In genomic region chr7:102008535-102009262, GRCh38 we compare ENCODE assay signal across 13 cellular contexts.
DNase-seq lines count a peak whose midpoint lies in the region; ATAC-seq and TF ChIP-seq lines count a peak whose summit lies in the region.
"Had no signal": no experiment of that assay in that cellular context is flagged by ENCODE, and none has a peak within 500 bp of the region (broad histone marks: within the 10 kb centered on the region; RNA-seq: fewer than 3 reads in every experiment).

No MANE protein-coding gene starts in this region.

- H3K9ac ChIP-seq in colonic mucosa (ENCODE audit: low read depth in 2 of 2, low read length in 2 of 2) (peak overlapping the region in 1 of 2 donors; percentile 38), neural progenitor cell (no peak overlapping the region)

- H3K27me3 ChIP-seq in colonic mucosa (no peaks in the 10 kb centered on the region), neural progenitor cell (no peaks in the 10 kb centered on the region)

- H3K27me3 Mint-ChIP-seq in neural progenitor cell (ENCODE audit: insufficient read depth, low read depth) = no peaks in the 10 kb centered on the region
- no peaks in the 10 kb centered on the region for H3K27me3 Mint-ChIP-seq in activated CD4-positive, alpha-beta T cell treated with anti-CD3 and anti-CD28 coated beads, Interleukin-2, amount 10 ng/mL, durations not matched to agents 24 days and 14 days
- no peaks in the 10 kb centered on the region for H3K27me3 Mint-ChIP-seq in activated T-cell treated with anti-CD3 and anti-CD28 coated beads, Interleukin-2, amount 50 U/mL, for 4 hours (ENCODE audit: low read depth)

- H3K9me3 Mint-ChIP-seq in neural progenitor cell = no peaks in the 10 kb centered on the region
- no peaks in the 10 kb centered on the region for H3K9me3 Mint-ChIP-seq in activated CD4-positive, alpha-beta T cell treated with anti-CD3 and anti-CD28 coated beads, Interleukin-2, amount 10 ng/mL, durations not matched to agents 24 days and 14 days
- H3K9me3 Mint-ChIP-seq in activated T-cell treated with anti-CD3 and anti-CD28 coated beads, Interleukin-2, amount 50 U/mL, for 4 hours = no peaks in the 10 kb centered on the region
- H3K9me3 Mint-ChIP-seq: activated T-helper 2 cell treated with anti-CD3 and anti-CD28 coated beads, Interferon-gamma antibody, Interleukin-2, Interleukin-4, amounts not matched to agents 10 μg/mL and 5 μg/mL and 100 μg/mL, durations not matched to agents 14 hours and 24 hours and 36 hours; CD8-positive, alpha-beta T cell had no signal

- H2AFZ ChIP-seq in neural progenitor cell (replicated peaks) = no peak overlapping the region

- peaks cover 3% of the 10 kb centered on the region for H3K36me3 Mint-ChIP-seq in neural progenitor cell
- no peaks in the 10 kb centered on the region for H3K36me3 Mint-ChIP-seq in activated CD4-positive, alpha-beta T cell treated with anti-CD3 and anti-CD28 coated beads, Interleukin-2, amount 10 ng/mL, durations not matched to agents 24 days and 14 days (ENCODE audit: low read depth)
- H3K36me3 Mint-ChIP-seq in activated T-cell treated with anti-CD3 and anti-CD28 coated beads, Interleukin-2, amount 50 U/mL, for 4 hours (ENCODE audit: insufficient read depth) = peaks cover 3% of the 10 kb centered on the region

- H3K36me3 ChIP-seq in colonic mucosa (no peaks in the 10 kb centered on the region), neural progenitor cell (no peaks in the 10 kb centered on the region)

- H3K4me1 ChIP-seq in colonic mucosa = no peaks in the 10 kb centered on the region
- peaks cover 4% of the 10 kb centered on the region for H3K4me1 ChIP-seq in neural progenitor cell

- H3K27ac Mint-ChIP-seq in neural progenitor cell = peak overlapping the region; percentile 14
- H3K27ac Mint-ChIP-seq in activated CD4-positive, alpha-beta T cell treated with anti-CD3 and anti-CD28 coated beads, Interleukin-2, amount 10 ng/mL, durations not matched to agents 24 days and 14 days = no peak overlapping the region
- H3K27ac Mint-ChIP-seq: activated T-helper 2 cell treated with anti-CD3 and anti-CD28 coated beads, Interferon-gamma antibody, Interleukin-2, Interleukin-4, amounts not matched to agents 10 μg/mL and 5 μg/mL and 100 μg/mL, durations not matched to agents 14 hours and 24 hours and 36 hours; CD8-positive, alpha-beta T cell had no signal

- intact Hi-C loops in colonic mucosa (cut with DNase I) = no loop called here
- intact Hi-C loops in activated CD4-positive, alpha-beta T cell treated with anti-CD3 and anti-CD28 coated beads, Interleukin-2, amount 10 ng/mL, durations not matched to agents 24 days and 14 days (cut with micrococcal nuclease) = no loop called here

- H3K79me2 ChIP-seq in neural progenitor cell (ENCODE audit: low read depth) = peaks cover 37% of the 10 kb centered on the region

- DNase-seq in COR-L47 (lab: John Stamatoyannopoulos, UW) (peak; percentile 63), LNCaP clone FGC (ENCODE audit: low read depth) (peak; percentile 35), colonic mucosa (peak; percentile 84), neural progenitor cell (ENCODE audit: low spot score) (no peak), occipital lobe (lab: John Stamatoyannopoulos, UW) (no peak), NCI-H82 treated with DMSO at 0.1 percent for 48 hours (lab: John Stamatoyannopoulos, UW; ENCODE audit: unreplicated experiment) (no peak)
- DNase-seq in activated CD4-positive, alpha-beta T cell treated with anti-CD3 and anti-CD28 coated beads, Interleukin-2, amount 10 ng/mL, durations not matched to agents 24 days and 14 days = no peak
- DNase-seq in activated T-cell treated with anti-CD3 and anti-CD28 coated beads, Interleukin-2, amount 50 U/mL, for 4 hours = no peak
- DNase-seq: activated CD4-positive, alpha-beta T cell treated with anti-CD3 and anti-CD28 coated beads for 4 hours; CD8-positive, alpha-beta T cell; central memory CD4-positive, alpha-beta T cell; NK-92 treated with Interleukin-12 subunit alpha and Interleukin-12 subunit beta, amount 100 ng/mL, for 24 hours had no signal

- H3K4me2 ChIP-seq in neural progenitor cell = no peak overlapping the region

- H3K4me3 Mint-ChIP-seq in neural progenitor cell = no peak overlapping the region
- H3K4me3 Mint-ChIP-seq in activated CD4-positive, alpha-beta T cell treated with anti-CD3 and anti-CD28 coated beads, Interleukin-2, amount 10 ng/mL, durations not matched to agents 24 days and 14 days = no peak overlapping the region
- H3K4me3 Mint-ChIP-seq in activated T-cell treated with anti-CD3 and anti-CD28 coated beads, Interleukin-2, amount 50 U/mL, for 4 hours = no peak overlapping the region
- H3K4me3 Mint-ChIP-seq: CD8-positive, alpha-beta T cell had no signal

- H3K4me1 Mint-ChIP-seq in neural progenitor cell = peaks cover 24% of the 10 kb centered on the region
- H3K4me1 Mint-ChIP-seq in activated CD4-positive, alpha-beta T cell treated with anti-CD3 and anti-CD28 coated beads, Interleukin-2, amount 10 ng/mL, durations not matched to agents 24 days and 14 days = no peaks in the 10 kb centered on the region
- no peaks in the 10 kb centered on the region for H3K4me1 Mint-ChIP-seq in activated T-cell treated with anti-CD3 and anti-CD28 coated beads, Interleukin-2, amount 50 U/mL, for 4 hours (ENCODE audit: low read depth)

- no peaks in the 10 kb centered on the region for H3K9me3 ChIP-seq in colonic mucosa
- H3K9me3 ChIP-seq in neural progenitor cell (ENCODE audit: low read depth) = no peaks in the 10 kb centered on the region

- no peak for TF ChIP-seq CTCF in LNCaP clone FGC (IDR thresholded peaks at IDR 0.05; ENCODE audit: control insufficient read depth, extremely low read depth, insufficient read depth)
- TF ChIP-seq CTCF in colonic mucosa (IDR thresholded peaks at IDR 0.05) = no peak
- TF ChIP-seq CTCF in neural progenitor cell (IDR thresholded peaks at IDR 0.05) = no peak

- peaks cover 15% of the 10 kb centered on the region for H3F3A ChIP-seq in neural progenitor cell (ENCODE audit: low read depth)

- ATAC-seq in activated T-cell treated with anti-CD3 and anti-CD28 coated beads, Interleukin-2, amount 50 U/mL, for 4 hours = no peak
- ATAC-seq: CD8-positive, alpha-beta T cell had no signal

- peak overlapping the region; percentile 36 for H3K27ac ChIP-seq in colonic mucosa
- H3K27ac ChIP-seq in neural progenitor cell = no peak overlapping the region

- H3K4me3 ChIP-seq in LNCaP clone FGC (ENCODE audit: low read depth, low read length) (no peak overlapping the region), colonic mucosa (no peak overlapping the region), neural progenitor cell (no peak overlapping the region)

- peaks cover 47% of the 10 kb centered on the region for H4K20me1 ChIP-seq in neural progenitor cell (ENCODE audit: low read depth)

Comparison
In these comparisons a context has a peak if more than half of its experiments do, and no peak if none do; other contexts are left out.
1. DNase-seq: peak in COR-L47 (single experiment), LNCaP clone FGC (single experiment) and colonic mucosa (single experiment); none in neural progenitor cell (single experiment), activated CD4-positive, alpha-beta T cell treated with anti-CD3 and anti-CD28 coated beads, Interleukin-2, amount 10 ng/mL, durations not matched to agents 24 days and 14 days (single experiment), occipital lobe (single experiment), NCI-H82 treated with DMSO at 0.1 percent for 48 hours (single experiment) and activated T-cell treated with anti-CD3 and anti-CD28 coated beads, Interleukin-2, amount 50 U/mL, for 4 hours (single experiment).